16 cellular contexts compared by ENCODE assay signal in genomic region chr2:230691005-230691647, GRCh38. TPM values are rescaled to one million over a fixed set of nuclear protein-coding genes. Genes with fewer than 3 reads are reported as not detected.
DNase-seq lines count a peak whose midpoint lies in the region; ATAC-seq, FAIRE-seq and TF ChIP-seq lines count a peak whose summit lies in the region.
"Had no signal": no experiment of that assay in that cellular context is flagged by ENCODE, and none has a peak within 500 bp of the region (broad histone marks: within the 10 kb centered on the region; RNA-seq: fewer than 3 reads in every experiment).

No MANE protein-coding gene starts in this region.

- DNase-seq in Caki2 (ENCODE audit: low read depth) = peak; percentile 73
- peak; percentile 64 for DNase-seq in MG63
- peak; percentile 99 for DNase-seq in bronchial epithelial cell (ENCODE audit: low read depth)
- DNase-seq in lower lobe of right lung = no peak
- no peak for DNase-seq in MV-4-11 (lab: John Stamatoyannopoulos, UW)
- DNase-seq in mucosa of gallbladder (ENCODE audit: low spot score) = no peak
- no peak for DNase-seq in NCI-H2029 (lab: John Stamatoyannopoulos, UW)
- no peak for DNase-seq in NOMO-1 treated with dmso at 0.1 percent for 144 hours (lab: John Stamatoyannopoulos, UW; ENCODE audit: unreplicated experiment)
- DNase-seq: activated CD4-positive, alpha-beta T cell treated with anti-CD3 and anti-CD28 coated beads, Interleukin-2, amount 50 U/mL, for 4 hours; erythroblast; KBM-7; NCI-H2227 treated with DMSO at 0.1 percent for 48 hours had no signal

- in situ Hi-C loops in Caki2 (cut with HindIII; ENCODE audit: low pct_unique_long_range_greater_than_20kb, low sequenced_read_pairs) = no loop called here

- intact Hi-C loops in lower lobe of right lung (cut with DNase I) = no loop called here

- ATAC-seq in lower lobe of right lung = peak; percentile 53 to 67

- no peaks in the 10 kb centered on the region for H3K27me3 ChIP-seq in MG63
- H3K27me3 ChIP-seq in bronchial epithelial cell (ENCODE audit: control insufficient read depth, insufficient read depth, low read length) = no peaks in the 10 kb centered on the region
- H3K27me3 ChIP-seq in lower lobe of right lung (ENCODE audit: low read depth) = no peaks in the 10 kb centered on the region
- H3K27me3 ChIP-seq: upper lobe of left lung had no signal

- H3K36me3 ChIP-seq in MG63 = no peaks in the 10 kb centered on the region
- no peaks in the 10 kb centered on the region for H3K36me3 ChIP-seq in bronchial epithelial cell (ENCODE audit: control insufficient read depth, insufficient read depth, low read length)
- H3K36me3 ChIP-seq in lower lobe of right lung = no peaks in the 10 kb centered on the region
- H3K36me3 ChIP-seq: left ventricle myocardium inferior, upper lobe of left lung had no signal

- H3K4me1 ChIP-seq in lower lobe of right lung = no peaks in the 10 kb centered on the region
- H3K4me1 ChIP-seq: upper lobe of left lung had no signal

- FAIRE-seq in bronchial epithelial cell (lab: Jason Lieb, UNC) = peak; percentile 99

- H3K4me3 ChIP-seq in MG63 = no peak overlapping the region
- H3K4me3 ChIP-seq in bronchial epithelial cell (ENCODE audit: low read depth, low read length) = no peak overlapping the region
- H3K4me3 ChIP-seq in lower lobe of right lung = no peak overlapping the region
- H3K4me3 ChIP-seq: left ventricle myocardium inferior, psoas muscle, upper lobe of left lung had no signal

- no peak for TF ChIP-seq CTCF in bronchial epithelial cell (IDR thresholded peaks at IDR 0.05; ENCODE audit: insufficient read depth, low read length, severe bottlenecking)
- TF ChIP-seq CTCF in lower lobe of right lung (IDR thresholded peaks at IDR 0.05) = no peak

- H3K9me3 ChIP-seq in MG63 (no peaks in the 10 kb centered on the region), lower lobe of right lung (no peaks in the 10 kb centered on the region)
- H3K9me3 ChIP-seq: left ventricle myocardium inferior, psoas muscle, upper lobe of left lung had no signal

- H3K27ac ChIP-seq in lower lobe of right lung = no peak overlapping the region
- H3K27ac ChIP-seq: C4-2B, left ventricle myocardium inferior, psoas muscle, upper lobe of left lung had no signal

RNA-seq across cellular contexts. Expression of gene CAB39, which starts 21.5 kb away (rescaled TPM):
- 24.8 and 31.6 TPM in 2 replicates for total RNA-seq in Caki2 (2014; rRNA removed; shearing (Covaris generic); ENCODE audit: low replicate concordance)
- 31.8 and 34.2 TPM in 2 replicates for total RNA-seq in MG63 (2014; rRNA removed; shearing (Covaris generic); ENCODE audit: low replicate concordance)
- 75.3 and 87.4 TPM in 2 replicates for total RNA-seq in bronchial epithelial cell
- total RNA-seq in lower lobe of right lung = 78.7 TPM
- 73.8 TPM for total RNA-seq in mucosa of gallbladder

Comparison
In these comparisons a context has a peak if more than half of its experiments do, and no peak if none do; other contexts are left out.
1. DNase-seq: peak in Caki2 (single experiment), MG63 (single experiment) and bronchial epithelial cell (single experiment); none in lower lobe of right lung (single experiment), MV-4-11 (single experiment), mucosa of gallbladder (single experiment), NCI-H2029 (single experiment) and NOMO-1 treated with dmso at 0.1 percent for 144 hours (single experiment).